Comparison of ENCODE assay signal across 17 cellular contexts in the genomic region with DNA sequence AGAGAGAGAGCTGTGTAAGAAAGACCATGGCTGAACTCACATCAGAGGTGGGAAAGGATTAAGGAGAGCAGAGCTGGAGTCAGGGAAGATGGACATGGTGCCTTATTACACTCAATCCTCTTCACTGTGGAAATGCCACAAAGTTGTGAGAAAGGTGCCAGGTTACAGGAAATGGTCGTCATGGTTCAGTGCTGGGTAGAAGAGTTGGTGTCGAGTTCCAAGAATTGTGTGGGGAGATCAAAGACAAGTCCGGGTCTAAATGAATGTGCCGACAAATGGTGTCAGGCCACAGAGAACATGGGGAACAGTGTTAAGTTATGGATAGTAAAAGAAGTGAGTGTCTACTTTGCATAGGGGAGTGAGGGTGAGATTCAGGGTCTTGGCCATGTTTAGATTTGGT. TPM values are rescaled to one million over a fixed set of nuclear protein-coding genes. Genes with fewer than 3 reads are reported as not detected.
DNase-seq lines count a peak whose midpoint lies in the region; ATAC-seq and TF ChIP-seq lines count a peak whose summit lies in the region.
"Had no signal": no experiment of that assay in that cellular context is flagged by ENCODE, and none has a peak within 500 bp of the region (broad histone marks: within the 10 kb centered on the region; RNA-seq: fewer than 3 reads in every experiment).

No MANE protein-coding gene starts in this region.

- POLR2A ChIA-PET in activated CD4-positive, alpha-beta memory T cell treated with anti-CD3 and anti-CD28 coated beads for 36 hours (lab: Charles Lee), result no interaction called here
- POLR2A ChIA-PET in activated CD4-positive, alpha-beta memory T cell treated with anti-CD3 and anti-CD28 coated beads, Interleukin-2, amount 10 ng/mL, durations not matched to agents 7 days and 5 days (lab: Charles Lee), result no interaction called here

- H3K4me3 ChIP-seq in RWPE2 (ENCODE audit: severe bottlenecking), result no peak overlapping the region
- H3K4me3 ChIP-seq: BLaER1 treated with 17β-estradiol and CSF1 and Interleukin-3, amounts not matched to agents 10 nM and 100 nM; esophagus muscularis mucosa; MG63 had no signal

- TF ChIP-seq EP300 in Ishikawa (IDR thresholded peaks at IDR 0.05; ENCODE audit: borderline replicate concordance), result peak; percentile 89

- TF ChIP-seq CTCF in RWPE2 (IDR thresholded peaks at IDR 0.05; ENCODE audit: poor library complexity, severe bottlenecking), result no peak
- no peak for TF ChIP-seq CTCF in nephron progenitor cell (IDR thresholded peaks at IDR 0.05)

- H3K27me3 Mint-ChIP-seq in activated CD4-positive, alpha-beta memory T cell treated with anti-CD3 and anti-CD28 coated beads for 36 hours, result no peaks in the 10 kb centered on the region
- H3K27me3 Mint-ChIP-seq in activated CD4-positive, alpha-beta memory T cell treated with anti-CD3 and anti-CD28 coated beads, Interleukin-2, amount 10 ng/mL, durations not matched to agents 7 days and 5 days, result peaks cover 8% of the 10 kb centered on the region
- H3K27me3 Mint-ChIP-seq in nephron progenitor cell (ENCODE audit: low read depth, poor library complexity), result no peaks in the 10 kb centered on the region
- H3K27me3 Mint-ChIP-seq: stimulated activated naive CD8-positive, alpha-beta T cell treated with anti-CD3 and anti-CD28 coated beads, Interleukin-15, Interleukin-2, amounts not matched to agents 100 ng/mL and 50 ng/mL, for 24 hours had no signal

- no peak overlapping the region for H3K27ac Mint-ChIP-seq in activated CD4-positive, alpha-beta memory T cell treated with anti-CD3 and anti-CD28 coated beads for 36 hours
- no peak overlapping the region for H3K27ac Mint-ChIP-seq in activated CD4-positive, alpha-beta memory T cell treated with anti-CD3 and anti-CD28 coated beads, Interleukin-2, amount 10 ng/mL, durations not matched to agents 7 days and 5 days
- H3K27ac Mint-ChIP-seq in nephron progenitor cell, result peak overlapping the region; percentile 65
- H3K27ac Mint-ChIP-seq: stimulated activated naive CD8-positive, alpha-beta T cell treated with anti-CD3 and anti-CD28 coated beads, Interleukin-15, Interleukin-2, amounts not matched to agents 100 ng/mL and 50 ng/mL, for 24 hours had no signal

- H3K9me3 ChIP-seq in RWPE2 (ENCODE audit: severe bottlenecking), result no peaks in the 10 kb centered on the region
- H3K9me3 ChIP-seq: BLaER1 treated with 17β-estradiol and CSF1 and Interleukin-3, amounts not matched to agents 10 nM and 100 nM; esophagus muscularis mucosa; MG63 had no signal

- no peaks in the 10 kb centered on the region for H3K27me3 ChIP-seq in RWPE2 (ENCODE audit: insufficient read depth, poor library complexity, severe bottlenecking)
- H3K27me3 ChIP-seq: esophagus muscularis mucosa, MG63 had no signal

- peaks cover 22% of the 10 kb centered on the region for H3K4me1 ChIP-seq in RWPE2 (ENCODE audit: insufficient read depth, poor library complexity, severe bottlenecking)

- H3K9me3 Mint-ChIP-seq in activated CD4-positive, alpha-beta memory T cell treated with anti-CD3 and anti-CD28 coated beads for 36 hours, result no peaks in the 10 kb centered on the region
- H3K9me3 Mint-ChIP-seq in activated CD4-positive, alpha-beta memory T cell treated with anti-CD3 and anti-CD28 coated beads, Interleukin-2, amount 10 ng/mL, durations not matched to agents 7 days and 5 days, result no peaks in the 10 kb centered on the region
- no peaks in the 10 kb centered on the region for H3K9me3 Mint-ChIP-seq in nephron progenitor cell
- H3K9me3 Mint-ChIP-seq: stimulated activated naive CD8-positive, alpha-beta T cell treated with anti-CD3 and anti-CD28 coated beads, Interleukin-15, Interleukin-2, amounts not matched to agents 100 ng/mL and 50 ng/mL, for 24 hours had no signal

- CTCF ChIA-PET in activated CD4-positive, alpha-beta memory T cell treated with anti-CD3 and anti-CD28 coated beads for 36 hours (lab: Charles Lee), result interaction anchor here (1.1 to 1.3 kb wide), 2 partner anchors 17 to 42 kb away, joined by 3 read pairs; no protein-coding TSS in a partner anchor
- CTCF ChIA-PET in activated CD4-positive, alpha-beta memory T cell treated with anti-CD3 and anti-CD28 coated beads, Interleukin-2, amount 10 ng/mL, durations not matched to agents 7 days and 5 days (lab: Charles Lee), result interaction anchor here (1.5 to 2.0 kb wide), 2 partner anchors 18 to 264 kb away, joined by 6 to 9 read pairs; no protein-coding TSS in a partner anchor

- no peak overlapping the region for H3K4me3 Mint-ChIP-seq in activated CD4-positive, alpha-beta memory T cell treated with anti-CD3 and anti-CD28 coated beads for 36 hours
- no peak overlapping the region for H3K4me3 Mint-ChIP-seq in activated CD4-positive, alpha-beta memory T cell treated with anti-CD3 and anti-CD28 coated beads, Interleukin-2, amount 10 ng/mL, durations not matched to agents 7 days and 5 days
- H3K4me3 Mint-ChIP-seq in nephron progenitor cell, result peak overlapping the region; percentile 9
- H3K4me3 Mint-ChIP-seq: stimulated activated naive CD8-positive, alpha-beta T cell treated with anti-CD3 and anti-CD28 coated beads, Interleukin-15, Interleukin-2, amounts not matched to agents 100 ng/mL and 50 ng/mL, for 24 hours had no signal

- H3K36me3 Mint-ChIP-seq in activated CD4-positive, alpha-beta memory T cell treated with anti-CD3 and anti-CD28 coated beads for 36 hours, result no peaks in the 10 kb centered on the region
- H3K36me3 Mint-ChIP-seq in activated CD4-positive, alpha-beta memory T cell treated with anti-CD3 and anti-CD28 coated beads, Interleukin-2, amount 10 ng/mL, durations not matched to agents 7 days and 5 days (ENCODE audit: low read depth), result no peaks in the 10 kb centered on the region
- H3K36me3 Mint-ChIP-seq in nephron progenitor cell (ENCODE audit: low read depth), result no peaks in the 10 kb centered on the region

- intact Hi-C loops in activated CD4-positive, alpha-beta memory T cell treated with anti-CD3 and anti-CD28 coated beads for 36 hours (cut with micrococcal nuclease), result loop anchor here (5.0 kb wide), 1 partner anchor 265 kb away; no protein-coding TSS in a partner anchor

- peaks cover 99% of the 10 kb centered on the region for H3K36me3 ChIP-seq in RWPE2 (ENCODE audit: low read depth)
- H3K36me3 ChIP-seq: BLaER1 treated with 17β-estradiol and CSF1 and Interleukin-3, amounts not matched to agents 10 nM and 100 nM; MG63 had no signal

- H3K27ac ChIP-seq in RWPE2 (ENCODE audit: poor library complexity, severe bottlenecking), result peak overlapping the region; percentile 72
- H3K27ac ChIP-seq: BLaER1 treated with 17β-estradiol and CSF1 and Interleukin-3, amounts not matched to agents 10 nM and 100 nM had no signal

- TF ChIP-seq RAD21 in Ishikawa (IDR thresholded peaks at IDR 0.05; ENCODE audit: low read depth), result peak; percentile 21; the same call in 1 of the 2 replicates

- H3K4me1 Mint-ChIP-seq in activated CD4-positive, alpha-beta memory T cell treated with anti-CD3 and anti-CD28 coated beads for 36 hours (ENCODE audit: low read depth), result peaks cover 6% of the 10 kb centered on the region
- peaks cover 15% of the 10 kb centered on the region for H3K4me1 Mint-ChIP-seq in activated CD4-positive, alpha-beta memory T cell treated with anti-CD3 and anti-CD28 coated beads, Interleukin-2, amount 10 ng/mL, durations not matched to agents 7 days and 5 days
- H3K4me1 Mint-ChIP-seq in nephron progenitor cell, result peaks cover 11% of the 10 kb centered on the region

- ATAC-seq in RWPE2 (ENCODE audit: low read depth), result no peak
- ATAC-seq in GM19035 (IDR thresholded peaks at IDR 0.05; ENCODE audit: unreplicated experiment), result no peak
- no peak for ATAC-seq in GM19397 (IDR thresholded peaks at IDR 0.05; ENCODE audit: unreplicated experiment)

- DNase-seq in activated CD4-positive, alpha-beta memory T cell treated with anti-CD3 and anti-CD28 coated beads for 36 hours, result peak; percentile 27
- DNase-seq in activated CD4-positive, alpha-beta memory T cell treated with anti-CD3 and anti-CD28 coated beads, Interleukin-2, amount 10 ng/mL, durations not matched to agents 7 days and 5 days, result no peak
- DNase-seq in RWPE2 (ENCODE audit: low spot score) (no peak), nephron progenitor cell (peak; percentile 42)
- no peak for DNase-seq in stimulated activated naive CD4-positive, alpha-beta T cell (lab: John Stamatoyannopoulos, UW)
- DNase-seq: activated CD4-positive, alpha-beta T cell treated with anti-CD3 and anti-CD28 coated beads, Interleukin-2, amount 50 U/mL, for 48 hours; activated T-cell treated with anti-CD3 and anti-CD28 coated beads, Interleukin-2, amount 50 U/mL, for 48 hours; MG63; NCI-H1694; NCI-H82; RPMI8226 had no signal

TF ChIP-seq in Ishikawa, 13 proteins besides CTCF, POLR2A, EP300 and RAD21:
- TF ChIP-seq NFIC (IDR thresholded peaks at IDR 0.05), result peak; percentile 61; the same call in 1 of the 2 replicates
- TF ChIP-seq FOXM1 (IDR thresholded peaks at IDR 0.05; ENCODE audit: borderline replicate concordance, low read depth), result peak; percentile 65; the same call in 1 of the 2 replicates
- peak; percentile 81 for TF ChIP-seq TCF12 (IDR thresholded peaks at IDR 0.05; ENCODE audit: low read depth)
- TF ChIP-seq CREB1 (IDR thresholded peaks at IDR 0.05; ENCODE audit: low read depth), result no peak
- TF ChIP-seq YY1 (IDR thresholded peaks at IDR 0.05; ENCODE audit: low read depth), result peak; percentile 63; the same call in 1 of the 2 replicates
- no peak for TF ChIP-seq TAF1 (IDR thresholded peaks at IDR 0.05; ENCODE audit: low read depth)
- TF ChIP-seq TEAD4 (IDR thresholded peaks at IDR 0.05), result peak; percentile 67
- TF ChIP-seq, protein P1, sequence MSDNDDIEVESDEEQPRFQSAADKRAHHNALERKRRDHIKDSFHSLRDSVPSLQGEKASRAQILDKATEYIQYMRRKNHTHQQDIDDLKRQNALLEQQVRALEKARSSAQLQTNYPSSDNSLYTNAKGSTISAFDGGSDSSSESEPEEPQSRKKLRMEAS (IDR thresholded peaks at IDR 0.05), result peak; percentile 54

RNA-seq across cellular contexts. Expression of a gene that starts 40.9 kb away (rescaled TPM):
- not detected for total RNA-seq in activated CD4-positive, alpha-beta memory T cell treated with anti-CD3 and anti-CD28 coated beads for 36 hours
- total RNA-seq in activated CD4-positive, alpha-beta memory T cell treated with anti-CD3 and anti-CD28 coated beads, Interleukin-2, amount 10 ng/mL, durations not matched to agents 7 days and 5 days, result not detected

Comparison
In these comparisons a context has a peak if more than half of its experiments do, and no peak if none do; other contexts are left out.
1. DNase-seq: peak in activated CD4-positive, alpha-beta memory T cell treated with anti-CD3 and anti-CD28 coated beads for 36 hours (single experiment) and nephron progenitor cell (single experiment); none in activated CD4-positive, alpha-beta memory T cell treated with anti-CD3 and anti-CD28 coated beads, Interleukin-2, amount 10 ng/mL, durations not matched to agents 7 days and 5 days (single experiment), RWPE2 (single experiment) and stimulated activated naive CD4-positive, alpha-beta T cell (0 of 6).